In the genomic region with DNA sequence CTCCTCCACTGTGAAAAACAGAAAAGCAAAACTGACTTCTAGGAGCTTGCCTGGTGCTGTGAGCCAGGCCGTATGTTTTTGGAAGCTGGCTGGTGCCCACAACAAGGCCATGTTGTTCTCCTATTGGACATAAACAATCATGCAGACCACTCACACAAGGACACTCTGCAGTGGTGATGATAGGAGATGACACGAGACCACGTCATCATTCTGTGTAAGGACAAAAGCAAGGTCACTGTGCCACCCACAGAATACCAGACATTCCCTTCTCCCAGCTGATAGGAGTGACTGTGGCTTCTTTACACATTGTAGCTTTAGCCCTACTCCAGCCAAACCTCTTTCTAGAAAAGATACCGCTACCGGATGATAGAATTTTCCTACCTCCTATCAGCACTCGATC, we compare ENCODE assay signal across 1 cellular context.
TF ChIP-seq lines count a peak whose summit lies in the region.

No MANE protein-coding gene starts in this region.

TF ChIP-seq in K562, 482 proteins besides CTCF, POLR2A, EP300 and RAD21 (continued from another document and continues in another):
- TF ChIP-seq BRF2 (IDR thresholded peaks at IDR 0.05; ENCODE audit: borderline replicate concordance, insufficient read depth, insufficient read length) (no peak), RFX5 (IDR thresholded peaks at IDR 0.05; ENCODE audit: low read depth, low read length) (no peak), IRF2 (CRISPR knock-in tag; IDR thresholded peaks at IDR 0.05) (no peak), ZBTB43 (CRISPR knock-in tag; IDR thresholded peaks at IDR 0.05) (no peak), SRSF1 (IDR thresholded peaks at IDR 0.05; ENCODE audit: low read depth, low read length) (no peak), GABPB1 (CRISPR knock-in tag; IDR thresholded peaks at IDR 0.05) (no peak), ESRRB (CRISPR knock-in tag; IDR thresholded peaks at IDR 0.05; ENCODE audit: borderline replicate concordance) (no peak), ATF1 (CRISPR knock-in tag; IDR thresholded peaks at IDR 0.05) (no peak), ATF1 (tag; IDR thresholded peaks at IDR 0.05) (peak; percentile 89), ZBTB12 (CRISPR knock-in tag; IDR thresholded peaks at IDR 0.05) (peak; percentile 12; the same call in 1 of the 2 replicates), PHTF2 (CRISPR knock-in tag; IDR thresholded peaks at IDR 0.05) (no peak), ESRRA (IDR thresholded peaks at IDR 0.05; ENCODE audit: borderline replicate concordance, low read depth) (peak; percentile 93), TAF9B (IDR thresholded peaks at IDR 0.05; ENCODE audit: partially characterized antibody) (peak; percentile 84), TEAD2 (tag; IDR thresholded peaks at IDR 0.05) (peak; percentile 67; the same call in 1 of the 2 replicates), ETV6 (IDR thresholded peaks at IDR 0.05; ENCODE audit: borderline replicate concordance in 1 of 2, low read depth in 2 of 2, low read length in 1 of 2) (no peak), ETV6 (CRISPR knock-in tag; IDR thresholded peaks at IDR 0.05; ENCODE audit: borderline replicate concordance) (no peak), TCF3 (CRISPR knock-in tag; IDR thresholded peaks at IDR 0.05) (peak; percentile 48), SMAD3 (CRISPR knock-in tag; conservative IDR thresholded peaks at IDR 0.05) (no peak), NFE2 (IDR thresholded peaks at IDR 0.05; ENCODE audit: low read depth) (peak; percentile 27; the same call in 1 of the 2 replicates), MXI1 (IDR thresholded peaks at IDR 0.05; ENCODE audit: low read depth, low read length) (no peak), ATF7 (IDR thresholded peaks at IDR 0.05) (peak; percentile 20; the same call in 1 of the 2 replicates), RAD51 (IDR thresholded peaks at IDR 0.05; ENCODE audit: borderline replicate concordance, low read depth) (no peak), THRAP3 (IDR thresholded peaks at IDR 0.05; ENCODE audit: borderline replicate concordance) (no peak), ELF1 (tag; IDR thresholded peaks at IDR 0.05) (no peak), CBFA2T2 (conservative IDR thresholded peaks at IDR 0.05) (peak; percentile 27; the same call in 1 of the 2 replicates), MCM2 (IDR thresholded peaks at IDR 0.05; ENCODE audit: low read depth) (no peak), JUN (IDR thresholded peaks at IDR 0.05; ENCODE audit: borderline replicate concordance, low read depth, low read length) (0 out of 2 replicates have a peak, but pooled peaks have one; percentile 25), JUN (CRISPR knock-in tag; IDR thresholded peaks at IDR 0.05; ENCODE audit: borderline replicate concordance) (no peak), JUNB (CRISPR knock-in tag; conservative IDR thresholded peaks at IDR 0.05) (no peak), CBFA2T3 (IDR thresholded peaks at IDR 0.05) (peak; percentile 67), FOXM1 (IDR thresholded peaks at IDR 0.05; ENCODE audit: low read depth) (no peak), FOXM1 (CRISPR knock-in tag; IDR thresholded peaks at IDR 0.05; ENCODE audit: low read depth) (no peak), TGIF2 (CRISPR knock-in tag; IDR thresholded peaks at IDR 0.05) (no peak), MITF (IDR thresholded peaks at IDR 0.05) (no peak), NFYB (IDR thresholded peaks at IDR 0.05; ENCODE audit: extremely low read depth, insufficient read length) (no peak), HNRNPUL1 (IDR thresholded peaks at IDR 0.05; ENCODE audit: low read length) (no peak), YY1 (IDR thresholded peaks at IDR 0.05; ENCODE audit: borderline replicate concordance in 1 of 3, control insufficient read depth in 1 of 3, extremely low read depth in 1 of 3, insufficient read depth in 3 of 3, insufficient read length in 1 of 3, insufficient replicate concordance in 2 of 3, low read depth in 1 of 3, low read length in 2 of 3) (no peak), ZNF551 (CRISPR knock-in tag; IDR thresholded peaks at IDR 0.05) (no peak), HNRNPH1 (optimal IDR thresholded peaks at IDR 0.05; ENCODE audit: low read depth, low read length) (no peak), BCLAF1 (IDR thresholded peaks at IDR 0.05; ENCODE audit: borderline replicate concordance in 1 of 2, control insufficient read depth in 1 of 2, low read depth in 2 of 2, low read length in 1 of 2) (no peak)
- TF ChIP-seq, protein P1, sequence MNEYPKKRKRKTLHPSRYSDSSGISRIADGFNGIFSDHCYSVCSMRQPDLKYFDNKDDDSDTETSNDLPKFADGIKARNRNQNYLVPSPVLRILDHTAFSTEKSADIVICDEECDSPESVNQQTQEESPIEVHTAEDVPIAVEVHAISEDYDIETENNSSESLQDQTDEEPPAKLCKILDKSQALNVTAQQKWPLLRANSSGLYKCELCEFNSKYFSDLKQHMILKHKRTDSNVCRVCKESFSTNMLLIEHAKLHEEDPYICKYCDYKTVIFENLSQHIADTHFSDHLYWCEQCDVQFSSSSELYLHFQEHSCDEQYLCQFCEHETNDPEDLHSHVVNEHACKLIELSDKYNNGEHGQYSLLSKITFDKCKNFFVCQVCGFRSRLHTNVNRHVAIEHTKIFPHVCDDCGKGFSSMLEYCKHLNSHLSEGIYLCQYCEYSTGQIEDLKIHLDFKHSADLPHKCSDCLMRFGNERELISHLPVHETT (CRISPR knock-in tag; conservative IDR thresholded peaks at IDR 0.05 in 1 of 2, IDR thresholded peaks at IDR 0.05 in 1 of 2): no peak
- TF ChIP-seq, protein P2, sequence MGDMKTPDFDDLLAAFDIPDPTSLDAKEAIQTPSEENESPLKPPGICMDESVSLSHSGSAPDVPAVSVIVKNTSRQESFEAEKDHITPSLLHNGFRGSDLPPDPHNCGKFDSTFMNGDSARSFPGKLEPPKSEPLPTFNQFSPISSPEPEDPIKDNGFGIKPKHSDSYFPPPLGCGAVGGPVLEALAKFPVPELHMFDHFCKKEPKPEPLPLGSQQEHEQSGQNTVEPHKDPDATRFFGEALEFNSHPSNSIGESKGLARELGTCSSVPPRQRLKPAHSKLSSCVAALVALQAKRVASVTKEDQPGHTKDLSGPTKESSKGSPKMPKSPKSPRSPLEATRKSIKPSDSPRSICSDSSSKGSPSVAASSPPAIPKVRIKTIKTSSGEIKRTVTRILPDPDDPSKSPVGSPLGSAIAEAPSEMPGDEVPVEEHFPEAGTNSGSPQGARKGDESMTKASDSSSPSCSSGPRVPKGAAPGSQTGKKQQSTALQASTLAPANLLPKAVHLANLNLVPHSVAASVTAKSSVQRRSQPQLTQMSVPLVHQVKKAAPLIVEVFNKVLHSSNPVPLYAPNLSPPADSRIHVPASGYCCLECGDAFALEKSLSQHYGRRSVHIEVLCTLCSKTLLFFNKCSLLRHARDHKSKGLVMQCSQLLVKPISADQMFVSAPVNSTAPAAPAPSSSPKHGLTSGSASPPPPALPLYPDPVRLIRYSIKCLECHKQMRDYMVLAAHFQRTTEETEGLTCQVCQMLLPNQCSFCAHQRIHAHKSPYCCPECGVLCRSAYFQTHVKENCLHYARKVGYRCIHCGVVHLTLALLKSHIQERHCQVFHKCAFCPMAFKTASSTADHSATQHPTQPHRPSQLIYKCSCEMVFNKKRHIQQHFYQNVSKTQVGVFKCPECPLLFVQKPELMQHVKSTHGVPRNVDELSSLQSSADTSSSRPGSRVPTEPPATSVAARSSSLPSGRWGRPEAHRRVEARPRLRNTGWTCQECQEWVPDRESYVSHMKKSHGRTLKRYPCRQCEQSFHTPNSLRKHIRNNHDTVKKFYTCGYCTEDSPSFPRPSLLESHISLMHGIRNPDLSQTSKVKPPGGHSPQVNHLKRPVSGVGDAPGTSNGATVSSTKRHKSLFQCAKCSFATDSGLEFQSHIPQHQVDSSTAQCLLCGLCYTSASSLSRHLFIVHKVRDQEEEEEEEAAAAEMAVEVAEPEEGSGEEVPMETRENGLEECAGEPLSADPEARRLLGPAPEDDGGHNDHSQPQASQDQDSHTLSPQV (IDR thresholded peaks at IDR 0.05): 0 out of 2 replicates have a peak, but pooled peaks have one; percentile 57
- TF ChIP-seq, protein P3, sequence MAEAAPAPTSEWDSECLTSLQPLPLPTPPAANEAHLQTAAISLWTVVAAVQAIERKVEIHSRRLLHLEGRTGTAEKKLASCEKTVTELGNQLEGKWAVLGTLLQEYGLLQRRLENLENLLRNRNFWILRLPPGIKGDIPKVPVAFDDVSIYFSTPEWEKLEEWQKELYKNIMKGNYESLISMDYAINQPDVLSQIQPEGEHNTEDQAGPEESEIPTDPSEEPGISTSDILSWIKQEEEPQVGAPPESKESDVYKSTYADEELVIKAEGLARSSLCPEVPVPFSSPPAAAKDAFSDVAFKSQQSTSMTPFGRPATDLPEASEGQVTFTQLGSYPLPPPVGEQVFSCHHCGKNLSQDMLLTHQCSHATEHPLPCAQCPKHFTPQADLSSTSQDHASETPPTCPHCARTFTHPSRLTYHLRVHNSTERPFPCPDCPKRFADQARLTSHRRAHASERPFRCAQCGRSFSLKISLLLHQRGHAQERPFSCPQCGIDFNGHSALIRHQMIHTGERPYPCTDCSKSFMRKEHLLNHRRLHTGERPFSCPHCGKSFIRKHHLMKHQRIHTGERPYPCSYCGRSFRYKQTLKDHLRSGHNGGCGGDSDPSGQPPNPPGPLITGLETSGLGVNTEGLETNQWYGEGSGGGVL (CRISPR knock-in tag; IDR thresholded peaks at IDR 0.05): no peak
- TF ChIP-seq, protein P4, sequence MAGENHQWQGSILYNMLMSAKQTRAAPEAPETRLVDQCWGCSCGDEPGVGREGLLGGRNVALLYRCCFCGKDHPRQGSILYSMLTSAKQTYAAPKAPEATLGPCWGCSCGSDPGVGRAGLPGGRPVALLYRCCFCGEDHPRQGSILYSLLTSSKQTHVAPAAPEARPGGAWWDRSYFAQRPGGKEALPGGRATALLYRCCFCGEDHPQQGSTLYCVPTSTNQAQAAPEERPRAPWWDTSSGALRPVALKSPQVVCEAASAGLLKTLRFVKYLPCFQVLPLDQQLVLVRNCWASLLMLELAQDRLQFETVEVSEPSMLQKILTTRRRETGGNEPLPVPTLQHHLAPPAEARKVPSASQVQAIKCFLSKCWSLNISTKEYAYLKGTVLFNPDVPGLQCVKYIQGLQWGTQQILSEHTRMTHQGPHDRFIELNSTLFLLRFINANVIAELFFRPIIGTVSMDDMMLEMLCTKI (IDR thresholded peaks at IDR 0.05; ENCODE audit: partially characterized antibody): no peak
- TF ChIP-seq, protein P5, sequence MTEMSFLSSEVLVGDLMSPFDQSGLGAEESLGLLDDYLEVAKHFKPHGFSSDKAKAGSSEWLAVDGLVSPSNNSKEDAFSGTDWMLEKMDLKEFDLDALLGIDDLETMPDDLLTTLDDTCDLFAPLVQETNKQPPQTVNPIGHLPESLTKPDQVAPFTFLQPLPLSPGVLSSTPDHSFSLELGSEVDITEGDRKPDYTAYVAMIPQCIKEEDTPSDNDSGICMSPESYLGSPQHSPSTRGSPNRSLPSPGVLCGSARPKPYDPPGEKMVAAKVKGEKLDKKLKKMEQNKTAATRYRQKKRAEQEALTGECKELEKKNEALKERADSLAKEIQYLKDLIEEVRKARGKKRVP (CRISPR knock-in tag; IDR thresholded peaks at IDR 0.05): no peak
